ENCODE assay signal across 8 cellular contexts in the genomic region with DNA sequence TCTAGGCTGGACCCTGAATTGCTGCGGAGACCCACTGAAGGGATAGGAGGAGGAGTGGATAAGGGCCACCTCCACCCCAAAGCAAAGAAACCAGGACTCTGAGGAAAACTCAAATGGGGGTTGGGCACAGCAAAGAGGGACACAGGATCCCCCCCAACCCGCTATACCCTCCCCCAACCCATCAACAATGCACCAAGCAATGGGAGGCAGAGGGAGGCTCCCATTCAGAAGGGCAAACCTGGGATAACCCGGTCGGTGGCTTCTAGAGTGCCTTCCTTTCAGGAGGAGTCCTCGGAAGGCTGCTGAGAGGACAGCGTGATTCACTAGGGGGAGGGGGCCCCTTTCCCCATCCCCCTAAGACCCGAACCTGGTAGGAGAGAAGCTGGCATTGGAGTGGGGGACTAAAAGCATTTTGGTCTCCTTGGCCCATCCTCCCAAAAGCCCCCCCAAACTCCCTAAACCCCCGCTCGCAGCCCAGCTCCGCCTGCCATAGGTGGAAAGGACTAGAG. TPM values are rescaled to one million over a fixed set of nuclear protein-coding genes. Genes with fewer than 3 reads are reported as not detected.
DNase-seq lines count a peak whose midpoint lies in the region; ATAC-seq and TF ChIP-seq lines count a peak whose summit lies in the region.

No MANE protein-coding gene starts in this region.

- intact Hi-C loops in mammary epithelial cell (cut with micrococcal nuclease): loop anchor here (2.0 kb wide), 1 partner anchor 42 kb away; no protein-coding TSS in a partner anchor
- intact Hi-C loops in mucosa of descending colon (cut with DNase I, micrococcal nuclease): loop anchor here in 1 of 2 donors (5.0 kb wide), 1 partner anchor 37 kb away; no protein-coding TSS in a partner anchor

- H3K4me2 ChIP-seq in mammary epithelial cell (ENCODE audit: insufficient read depth, low read depth, low read length): peak overlapping the region; percentile 95

- no peaks in the 10 kb centered on the region; the same call in 1 of the 2 replicates for H3K9me3 ChIP-seq in AG04450 (ENCODE audit: control insufficient read depth, insufficient read depth, low read length)
- H3K9me3 ChIP-seq in HUES6 (ENCODE audit: control insufficient read depth, insufficient read depth, low read depth, low read length): peaks cover 3% of the 10 kb centered on the region; the same call in 1 of the 2 replicates
- H3K9me3 ChIP-seq in mammary epithelial cell (replicated peaks; ENCODE audit: insufficient read depth, low read length): no peaks in the 10 kb centered on the region
- no peaks in the 10 kb centered on the region for H3K9me3 ChIP-seq in mucosa of descending colon

- no TSS peak for BruUV-seq in mammary epithelial cell (replicated peaks; lab: Mats Ljungman, UMichigan)

- dilution Hi-C loops in mammary epithelial cell (cut with HindIII; ENCODE audit: low sequenced_read_pairs): no loop called here

- H3K79me2 ChIP-seq in mammary epithelial cell (ENCODE audit: insufficient read depth, low read length): peaks cover 64% of the 10 kb centered on the region

- DNase-seq in AG04450 (ENCODE audit: low read depth, low spot score) (no peak), mammary epithelial cell (peak; percentile 13), mucosa of descending colon (no peak), HEK293T (ENCODE audit: extremely low spot score) (no peak)

- TF ChIP-seq CTCF in AG04450 (IDR thresholded peaks at IDR 0.05; ENCODE audit: low read depth, low read length) (no peak), mammary epithelial cell (conservative IDR thresholded peaks at IDR 0.05 in 1 of 2, IDR thresholded peaks at IDR 0.05 in 1 of 2; ENCODE audit: extremely low read depth in 1 of 2, insufficient read depth in 1 of 2, low read depth in 1 of 2, low read length in 2 of 2) (no peak), mucosa of descending colon (IDR thresholded peaks at IDR 0.05) (no peak)

- in situ Hi-C loops in mammary epithelial cell (cut with MboI; ENCODE audit: low sequenced_read_pairs in 2 of 2): no loop called here

- CTCF ChIA-PET in AG04450 (lab: Charles Lee): interaction anchor here (2.7 kb wide), 1 partner anchor 18 kb away, joined by 18 read pairs; no protein-coding TSS in a partner anchor
- CTCF ChIA-PET in mammary epithelial cell (lab: Charles Lee; ENCODE audit: low non-redundant PET): no interaction called here
- CTCF ChIA-PET in HEK293T (lab: Yijun Ruan, JAX): interaction anchor here (0.5 to 1.8 kb wide), 3 partner anchors 18 to 124 kb away, joined by 3 to 7 read pairs (median 3); no protein-coding TSS in a partner anchor

- H3K27me3 ChIP-seq in AG04450 (ENCODE audit: control insufficient read depth, insufficient read depth, low read length): no peaks in the 10 kb centered on the region
- H3K27me3 ChIP-seq in HUES6 (ENCODE audit: control insufficient read depth, insufficient read depth, low read length): no peaks in the 10 kb centered on the region
- no peaks in the 10 kb centered on the region for H3K27me3 ChIP-seq in mammary epithelial cell (ENCODE audit: insufficient read depth, low read length)

- H3K27ac ChIP-seq in AG04450 (ENCODE audit: low read depth, low read length) (peak overlapping the region; percentile 47), HUES6 (ENCODE audit: low read depth, low read length) (no peak overlapping the region), mammary epithelial cell (ENCODE audit: insufficient read depth, low read depth, low read length) (peak overlapping the region; percentile 29)

- H3K4me1 ChIP-seq in HUES6 (ENCODE audit: control insufficient read depth, insufficient read depth, low read length) (peaks cover 66% of the 10 kb centered on the region), mammary epithelial cell (ENCODE audit: insufficient read depth, low read length) (peaks cover 48% of the 10 kb centered on the region), mucosa of descending colon (ENCODE audit: low read depth) (peaks cover 66% of the 10 kb centered on the region)

- no peak for ATAC-seq in mucosa of descending colon
- ATAC-seq in HG02981 (IDR thresholded peaks at IDR 0.05; ENCODE audit: unreplicated experiment): no peak
- ATAC-seq in HG03342 (IDR thresholded peaks at IDR 0.05; ENCODE audit: unreplicated experiment): no peak
- no peak for ATAC-seq in GM19324 (IDR thresholded peaks at IDR 0.05; ENCODE audit: low FRiP score, unreplicated experiment)

- WGBS in mammary epithelial cell (ENCODE audit: low coverage, missing lambda C conversion rate): 18% methylated on average over 5 of the region's 10 CpGs

- H4K20me1 ChIP-seq in mammary epithelial cell (ENCODE audit: insufficient read depth, low read length): no peaks in the 10 kb centered on the region

- H2AFZ ChIP-seq in mammary epithelial cell (ENCODE audit: low read depth, low read length): peak overlapping the region; percentile 15

- H3K36me3 ChIP-seq in HUES6 (ENCODE audit: control insufficient read depth, insufficient read depth, low read length): no peaks in the 10 kb centered on the region
- no peaks in the 10 kb centered on the region for H3K36me3 ChIP-seq in mammary epithelial cell (ENCODE audit: insufficient read depth, low read length)
- H3K36me3 ChIP-seq in mucosa of descending colon (ENCODE audit: low read depth): peaks cover 3% of the 10 kb centered on the region

- POLR2A ChIA-PET in AG04450 (lab: Yijun Ruan, JAX) (interaction anchor here (3.2 kb wide), 1 partner anchor 23 kb away, joined by 33 read pairs; no protein-coding TSS in a partner anchor), HEK293T (lab: Yijun Ruan, JAX) (interaction anchor here (1.1 to 6.8 kb wide), 3 partner anchors 9 to 92 kb away, joined by 4 to 64 read pairs (median 4); a partner anchor contains a TSS)

- H3K9ac ChIP-seq in HUES6 (ENCODE audit: low read length): no peak overlapping the region
- peak overlapping the region; percentile 42 for H3K9ac ChIP-seq in mammary epithelial cell (ENCODE audit: insufficient read depth, low read length)

- H3K4me3 ChIP-seq in AG04450 (ENCODE audit: low read depth, low read length): peak overlapping the region; percentile 94
- peak overlapping the region; percentile 76 for H3K4me3 ChIP-seq in HUES6 (ENCODE audit: low read depth, low read length)
- peak overlapping the region; percentile 75 to 84 (median 84) for H3K4me3 ChIP-seq in mammary epithelial cell (replicated peaks in 1 of 3; ENCODE audit: insufficient read depth in 1 of 3, low read depth in 2 of 3, low read length in 3 of 3)
- H3K4me3 ChIP-seq in mucosa of descending colon: peak overlapping the region; percentile 94

TF ChIP-seq in HEK293T, 16 proteins besides CTCF, POLR2A, EP300 and RAD21:
- TF ChIP-seq ELF4 (IDR thresholded peaks at IDR 0.05): no peak
- no peak for TF ChIP-seq TARDBP (IDR thresholded peaks at IDR 0.05)
- no peak for TF ChIP-seq BHLHE40 (IDR thresholded peaks at IDR 0.05; ENCODE audit: borderline replicate concordance)
- TF ChIP-seq FOXA1 (IDR thresholded peaks at IDR 0.05): no peak
- TF ChIP-seq SP1 (IDR thresholded peaks at IDR 0.05): no peak
- no peak for TF ChIP-seq L3MBTL2 (conservative IDR thresholded peaks at IDR 0.05)
- no peak for TF ChIP-seq HDGF (IDR thresholded peaks at IDR 0.05; ENCODE audit: borderline replicate concordance)
- TF ChIP-seq ZNF384 (IDR thresholded peaks at IDR 0.05): no peak

RNA-seq across cellular contexts. Expression of a gene that starts 1.3 kb away (rescaled TPM):
- 9.9 and 14.5 TPM in 2 replicates for polyA plus RNA-seq in AG04450 (2011; rRNA removed)
- polyA minus RNA-seq in AG04450 (2011; rRNA and poly(A)+ RNA removed): 13.3 and 18.7 TPM in 2 replicates
- total RNA-seq in mammary epithelial cell: 10 to 100 TPM in 1 of 2 donors, 1 to 10 TPM in 1; 9.2 to 34.3 TPM
- 11.4 TPM for polyA plus RNA-seq in mammary epithelial cell
- 9.6 TPM for polyA minus RNA-seq in mammary epithelial cell
- total RNA-seq in mucosa of descending colon: 100 to 1,000 TPM in 1 of 3 donors, 10 to 100 TPM in 2; 56.8 to 103 (median 61.9) TPM
